In the genomic region with DNA sequence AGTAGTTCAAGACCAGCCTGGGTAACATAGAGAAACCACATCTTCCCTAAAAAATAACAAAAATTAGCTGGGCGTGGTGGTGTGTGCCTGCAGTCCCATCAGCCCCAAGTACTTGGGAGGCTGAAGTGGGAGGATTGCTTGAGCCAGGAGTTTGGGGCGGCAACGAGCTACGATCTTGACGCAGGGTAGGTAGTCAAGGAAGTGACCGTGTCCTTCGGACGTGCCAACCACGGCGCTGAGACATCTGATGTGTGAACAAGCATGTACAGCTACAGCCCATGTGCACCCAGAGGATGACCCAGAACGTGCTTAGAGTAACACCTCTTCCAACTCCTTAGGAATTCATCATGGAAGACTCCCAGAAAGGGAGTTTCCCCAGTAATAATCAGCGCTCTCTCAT, we compare ENCODE assay signal across 37 cellular contexts. TPM values are rescaled to one million over a fixed set of nuclear protein-coding genes. Genes with fewer than 3 reads are reported as not detected.
"Had no signal": no experiment of that assay in that cellular context is flagged by ENCODE, and none has a peak within 500 bp of the region (broad histone marks: within the 10 kb centered on the region; RNA-seq: fewer than 3 reads in every experiment).

No MANE protein-coding gene starts in this region.

- H3K4me3 Mint-ChIP-seq: immature natural killer cell; naive thymus-derived CD8-positive, alpha-beta T cell; nephron; neural crest cell; stimulated activated memory B cell treated with anti-CD40 and anti-IgM and Interleukin-4, amounts not matched to agents 10 μg/mL and 1 μg/mL and 100 μg/mL, for 72 hours; stimulated activated naive CD8-positive, alpha-beta T cell treated with anti-CD3 and anti-CD28 coated beads, Interleukin-15, Interleukin-2, amounts not matched to agents 100 ng/mL and 50 ng/mL, for 24 hours had no signal

- H3K27me3 Mint-ChIP-seq: naive thymus-derived CD8-positive, alpha-beta T cell; progenitor cell of endocrine pancreas; stimulated activated memory B cell treated with anti-CD40 and anti-IgM and Interleukin-4, amounts not matched to agents 10 μg/mL and 1 μg/mL and 100 μg/mL, for 72 hours; stimulated activated naive CD8-positive, alpha-beta T cell treated with anti-CD3 and anti-CD28 coated beads, Interleukin-15, Interleukin-2, amounts not matched to agents 100 ng/mL and 50 ng/mL, for 24 hours had no signal

- H3K27me3 ChIP-seq: left lung, neutrophil, right atrium auricular region, right lobe of liver, suprapubic skin, tibial artery, upper lobe of right lung had no signal

- H3K27ac ChIP-seq: left lung, lower lobe of right lung, neutrophil, parathyroid adenoma, right atrium auricular region, right lobe of liver, suprapubic skin, thoracic aorta, tibial artery, upper lobe of right lung had no signal

- H3K4me1 ChIP-seq: parathyroid adenoma had no signal

- DNase-seq: hypothalamus; immature natural killer cell; left colon; lower lobe of right lung; mammary epithelial cell; mesenchymal stem cell; naive thymus-derived CD8-positive, alpha-beta T cell; occipital lobe; right lobe of liver; stimulated activated CD4-positive, alpha-beta T cell treated with anti-CD3 and anti-CD28 coated beads, Interleukin-1b, Interleukin-23, amount 100 ng/mL, for 48 hours; stimulated activated CD4-positive, alpha-beta T cell treated with anti-CD3 and anti-CD28 coated beads, Interleukin-2, amount 100 ng/mL, for 48 hours; stimulated activated CD4-positive, alpha-beta T cell treated with anti-CD3 and anti-CD28 coated beads, Interleukin-4, amount 100 ng/mL, for 4 hours; stimulated activated CD8-positive, alpha-beta memory T cell treated with anti-CD3 and anti-CD28 coated beads, Interleukin-4, amount 100 ng/mL, for 48 hours; tibial artery; trophoblast cell; upper lobe of right lung had no signal

- H3K9me3 ChIP-seq: left lung, lower lobe of right lung, neutrophil, right atrium auricular region, right lobe of liver, suprapubic skin, thoracic aorta, tibial artery, upper lobe of right lung had no signal

- H3K27ac Mint-ChIP-seq: immature natural killer cell; nephron; progenitor cell of endocrine pancreas; stimulated activated memory B cell treated with anti-CD40 and anti-IgM and Interleukin-4, amounts not matched to agents 10 μg/mL and 1 μg/mL and 100 μg/mL, for 72 hours; stimulated activated naive CD8-positive, alpha-beta T cell treated with anti-CD3 and anti-CD28 coated beads, Interleukin-15, Interleukin-2, amounts not matched to agents 100 ng/mL and 50 ng/mL, for 24 hours had no signal

- H3K9me3 Mint-ChIP-seq: immature natural killer cell; naive thymus-derived CD8-positive, alpha-beta T cell; nephron; neural crest cell; stimulated activated memory B cell treated with anti-CD40 and anti-IgM and Interleukin-4, amounts not matched to agents 10 μg/mL and 1 μg/mL and 100 μg/mL, for 72 hours; stimulated activated naive CD8-positive, alpha-beta T cell treated with anti-CD3 and anti-CD28 coated beads, Interleukin-15, Interleukin-2, amounts not matched to agents 100 ng/mL and 50 ng/mL, for 24 hours had no signal

- H3K4me3 ChIP-seq: left lung, lower lobe of right lung, right atrium auricular region, right lobe of liver, smooth muscle cell, suprapubic skin, thoracic aorta, tibial artery, upper lobe of right lung had no signal

- FAIRE-seq: islet of Langerhans, kidney, urothelium cell line had no signal

RNA-seq across cellular contexts. Expression of a gene that starts 21.4 kb away (rescaled TPM):
- total RNA-seq: left colon, mammary epithelial cell, neural crest cell, occipital lobe, osteocyte, pulmonary artery endothelial cell, renal cortical epithelial cell, right atrium auricular region, right lobe of liver, smooth muscle cell, subcutaneous adipose tissue, suprapubic skin, thoracic aorta had no signal
- polyA plus RNA-seq: mammary epithelial cell had no signal

RNA-seq across cellular contexts. Expression of a gene that starts 42.0 kb away (rescaled TPM):
- total RNA-seq: left lung, lower lobe of right lung, mammary epithelial cell, mucosa of gallbladder, neural crest cell, occipital lobe, osteocyte, progenitor cell of endocrine pancreas, pulmonary artery endothelial cell, renal cortical epithelial cell, right atrium auricular region, skeletal muscle tissue, smooth muscle cell, suprapubic skin, thoracic aorta, upper lobe of right lung had no signal
- polyA plus RNA-seq: mammary epithelial cell, smooth muscle cell had no signal

RNA-seq across cellular contexts. Expression of a gene that starts 50.5 kb away (rescaled TPM):
- total RNA-seq: kidney, left colon, mammary epithelial cell, occipital lobe, osteocyte, progenitor cell of endocrine pancreas, renal cortical epithelial cell, right atrium auricular region, right lobe of liver, skeletal muscle tissue, smooth muscle cell, subcutaneous adipose tissue, suprapubic skin, thoracic aorta, upper lobe of right lung had no signal
- polyA plus RNA-seq: mammary epithelial cell had no signal
